Comparison of ENCODE assay signal across 8 cellular contexts in the genomic region with DNA sequence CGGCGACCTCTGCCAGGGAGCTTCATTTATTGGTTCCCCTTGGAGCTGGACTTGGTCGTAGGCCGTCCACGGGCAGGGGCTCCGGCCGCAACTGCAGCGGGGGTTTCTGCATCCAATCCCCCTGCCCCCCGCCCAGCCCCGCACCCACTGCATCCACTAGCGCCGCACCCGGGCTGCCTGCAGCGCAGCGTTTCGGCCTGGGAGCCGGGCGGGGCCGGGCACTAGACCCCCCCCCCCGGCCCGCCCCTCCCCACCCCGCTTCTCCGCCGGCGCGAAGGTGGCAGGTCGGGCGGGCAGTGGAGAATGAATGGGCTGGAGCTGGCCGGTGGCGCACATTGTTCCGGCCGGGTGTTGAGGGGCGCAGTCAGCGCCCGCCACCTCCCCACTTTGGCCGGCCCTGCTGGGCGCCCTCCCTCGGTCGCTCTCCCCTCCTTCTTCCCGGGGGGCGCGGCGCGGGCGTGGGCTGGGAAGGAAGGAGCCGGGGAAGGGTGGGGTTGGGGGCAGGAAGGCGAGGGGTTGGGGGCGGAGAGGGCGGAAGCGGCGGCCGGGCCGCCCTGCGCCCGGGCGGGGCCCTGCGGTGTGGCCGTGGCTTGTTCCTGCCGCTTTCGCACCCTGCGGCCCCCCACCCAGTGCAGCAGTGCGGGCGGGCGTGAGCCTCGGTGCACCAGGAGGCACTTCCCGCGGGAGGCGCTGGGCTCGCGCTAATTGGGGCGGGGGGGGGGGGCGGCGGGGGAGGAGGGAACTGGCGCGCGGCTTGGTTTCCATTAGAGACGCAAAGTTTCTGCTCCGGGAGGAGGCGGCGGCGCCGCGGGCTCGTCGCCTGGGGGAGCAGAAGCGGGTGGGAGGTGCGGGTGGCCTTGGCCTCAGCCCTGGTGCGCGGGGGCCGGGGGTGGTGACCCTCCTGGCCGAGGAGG. TPM values are rescaled to one million over a fixed set of nuclear protein-coding genes. Genes with fewer than 3 reads are reported as not detected.
DNase-seq lines count a peak whose midpoint lies in the region; TF ChIP-seq lines count a peak whose summit lies in the region.

No MANE protein-coding gene starts in this region.

- H3K4me3 ChIP-seq in HEK293 (ENCODE audit: low read depth, low read length) = peak overlapping the region; percentile 98
- H3K4me3 ChIP-seq in lower leg skin (ENCODE audit: low read depth, poor library complexity, severe bottlenecking) = peak overlapping the region; percentile 89

- TF ChIP-seq CTCF in GM12873 (IDR thresholded peaks at IDR 0.05; ENCODE audit: insufficient read depth, low read depth, low read length, missing control alignments) (peak; percentile 3), HEK293 (tag by site-specific recombination; IDR thresholded peaks at IDR 0.05) (no peak), lower leg skin (IDR thresholded peaks at IDR 0.05) (no peak)

- intact Hi-C loops in lower leg skin (cut with DNase I; ENCODE audit: low total_unique reads) = no loop called here

- peak overlapping the region; percentile 82 for H3K27ac ChIP-seq in HEK293 (ENCODE audit: extremely low read depth, low read depth, low read length)

- CTCF ChIA-PET in HEK293 (lab: Yijun Ruan, JAX) = interaction anchor here (0.5 to 0.6 kb wide), 5 partner anchors 68 to 361 kb away, joined by 3 read pairs; no protein-coding TSS in a partner anchor

- POLR2A ChIA-PET in HEK293 (lab: Yijun Ruan, JAX) = interaction anchor here (0.6 to 2.4 kb wide), 14 partner anchors 9 to 1637 kb away, joined by 3 to 49 read pairs (median 4); a partner anchor contains a TSS

- peaks cover 20 to 31% of the 10 kb centered on the region in 2 experiments for H3K36me3 ChIP-seq in HEK293 (ENCODE audit: control insufficient read depth in 2 of 2, insufficient read depth in 1 of 2, low read length in 2 of 2)

- TF ChIP-seq POLR2A in lower leg skin (IDR thresholded peaks at IDR 0.05) = no peak

- H3K9me3 ChIP-seq in HEK293 (ENCODE audit: control insufficient read depth, insufficient read depth, low read depth, low read length) = no peaks in the 10 kb centered on the region

- peaks cover 8% of the 10 kb centered on the region; the same call in 1 of the 2 replicates for H3K4me1 ChIP-seq in HEK293 (ENCODE audit: control insufficient read depth, insufficient read depth, low read length)

- DNase-seq in NCI-H1092 (lab: John Stamatoyannopoulos, UW) (peak; percentile 18), dermis blood vessel endothelial cell (peak; percentile 64), lower leg skin (ENCODE audit: low spot score in 2 of 2) (peak; percentile 31 to 92), DMS114 treated with DMSO at 0.1 percent for 48 hours (lab: John Stamatoyannopoulos, UW; ENCODE audit: unreplicated experiment) (no peak)
- peak; percentile 57 for DNase-seq in activated CD4-positive, alpha-beta T cell treated with anti-CD3 and anti-CD28 coated beads, Interleukin-2, amount 50 U/mL, for 1 hour
- peak in 2 of 3 donors; percentile 34 to 36 for DNase-seq in stimulated activated CD4-positive, alpha-beta T cell treated with anti-CD3 and anti-CD28 coated beads, TNF-alpha, amount 100 ng/mL, for 1 hour (ENCODE audit: low read depth in 3 of 3, low spot score in 1 of 3)

- WGBS in lower leg skin, 2 donors = 0% methylated on average over 9 to 58 of the region's 91 CpGs

TF ChIP-seq in HEK293, 187 proteins besides CTCF, POLR2A, EP300 and RAD21 (continues in another document):
- TF ChIP-seq, protein P1, sequence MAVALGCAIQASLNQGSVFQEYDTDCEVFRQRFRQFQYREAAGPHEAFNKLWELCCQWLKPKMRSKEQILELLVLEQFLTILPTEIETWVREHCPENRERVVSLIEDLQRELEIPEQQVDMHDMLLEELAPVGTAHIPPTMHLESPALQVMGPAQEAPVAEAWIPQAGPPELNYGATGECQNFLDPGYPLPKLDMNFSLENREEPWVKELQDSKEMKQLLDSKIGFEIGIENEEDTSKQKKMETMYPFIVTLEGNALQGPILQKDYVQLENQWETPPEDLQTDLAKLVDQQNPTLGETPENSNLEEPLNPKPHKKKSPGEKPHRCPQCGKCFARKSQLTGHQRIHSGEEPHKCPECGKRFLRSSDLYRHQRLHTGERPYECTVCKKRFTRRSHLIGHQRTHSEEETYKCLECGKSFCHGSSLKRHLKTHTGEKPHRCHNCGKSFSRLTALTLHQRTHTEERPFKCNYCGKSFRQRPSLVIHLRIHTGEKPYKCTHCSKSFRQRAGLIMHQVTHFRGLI (tag by site-specific recombination; IDR thresholded peaks at IDR 0.05) = peak; percentile 57
- TF ChIP-seq PRDM1 (tag by site-specific recombination; IDR thresholded peaks at IDR 0.05) (no peak), SP2 (tag by site-specific recombination; IDR thresholded peaks at IDR 0.05) (peak; percentile 71), ZNF561 (tag by site-specific recombination; IDR thresholded peaks at IDR 0.05; ENCODE audit: borderline replicate concordance) (no peak), ZNF530 (tag by site-specific recombination; IDR thresholded peaks at IDR 0.05; ENCODE audit: low read depth) (no peak), ZNF701 (tag by site-specific recombination; IDR thresholded peaks at IDR 0.05) (no peak), GLIS1 (tag by site-specific recombination; IDR thresholded peaks at IDR 0.05) (peak; percentile 16; the same call in 1 of the 2 replicates), ZNF76 (tag by site-specific recombination; IDR thresholded peaks at IDR 0.05; ENCODE audit: borderline replicate concordance, low read depth) (0 out of 2 replicates have a peak, but pooled peaks have one; percentile 4), KLF9 (tag by site-specific recombination; IDR thresholded peaks at IDR 0.05; ENCODE audit: low read depth) (peak; percentile 55; the same call in 1 of the 2 replicates), KLF1 (tag by site-specific recombination; IDR thresholded peaks at IDR 0.05) (peak; percentile 78), ZNF423 (tag by site-specific recombination; IDR thresholded peaks at IDR 0.05) (peak; percentile 33), KLF8 (tag by site-specific recombination; IDR thresholded peaks at IDR 0.05) (peak; percentile 59; the same call in 1 of the 2 replicates)
- TF ChIP-seq, protein P2, sequence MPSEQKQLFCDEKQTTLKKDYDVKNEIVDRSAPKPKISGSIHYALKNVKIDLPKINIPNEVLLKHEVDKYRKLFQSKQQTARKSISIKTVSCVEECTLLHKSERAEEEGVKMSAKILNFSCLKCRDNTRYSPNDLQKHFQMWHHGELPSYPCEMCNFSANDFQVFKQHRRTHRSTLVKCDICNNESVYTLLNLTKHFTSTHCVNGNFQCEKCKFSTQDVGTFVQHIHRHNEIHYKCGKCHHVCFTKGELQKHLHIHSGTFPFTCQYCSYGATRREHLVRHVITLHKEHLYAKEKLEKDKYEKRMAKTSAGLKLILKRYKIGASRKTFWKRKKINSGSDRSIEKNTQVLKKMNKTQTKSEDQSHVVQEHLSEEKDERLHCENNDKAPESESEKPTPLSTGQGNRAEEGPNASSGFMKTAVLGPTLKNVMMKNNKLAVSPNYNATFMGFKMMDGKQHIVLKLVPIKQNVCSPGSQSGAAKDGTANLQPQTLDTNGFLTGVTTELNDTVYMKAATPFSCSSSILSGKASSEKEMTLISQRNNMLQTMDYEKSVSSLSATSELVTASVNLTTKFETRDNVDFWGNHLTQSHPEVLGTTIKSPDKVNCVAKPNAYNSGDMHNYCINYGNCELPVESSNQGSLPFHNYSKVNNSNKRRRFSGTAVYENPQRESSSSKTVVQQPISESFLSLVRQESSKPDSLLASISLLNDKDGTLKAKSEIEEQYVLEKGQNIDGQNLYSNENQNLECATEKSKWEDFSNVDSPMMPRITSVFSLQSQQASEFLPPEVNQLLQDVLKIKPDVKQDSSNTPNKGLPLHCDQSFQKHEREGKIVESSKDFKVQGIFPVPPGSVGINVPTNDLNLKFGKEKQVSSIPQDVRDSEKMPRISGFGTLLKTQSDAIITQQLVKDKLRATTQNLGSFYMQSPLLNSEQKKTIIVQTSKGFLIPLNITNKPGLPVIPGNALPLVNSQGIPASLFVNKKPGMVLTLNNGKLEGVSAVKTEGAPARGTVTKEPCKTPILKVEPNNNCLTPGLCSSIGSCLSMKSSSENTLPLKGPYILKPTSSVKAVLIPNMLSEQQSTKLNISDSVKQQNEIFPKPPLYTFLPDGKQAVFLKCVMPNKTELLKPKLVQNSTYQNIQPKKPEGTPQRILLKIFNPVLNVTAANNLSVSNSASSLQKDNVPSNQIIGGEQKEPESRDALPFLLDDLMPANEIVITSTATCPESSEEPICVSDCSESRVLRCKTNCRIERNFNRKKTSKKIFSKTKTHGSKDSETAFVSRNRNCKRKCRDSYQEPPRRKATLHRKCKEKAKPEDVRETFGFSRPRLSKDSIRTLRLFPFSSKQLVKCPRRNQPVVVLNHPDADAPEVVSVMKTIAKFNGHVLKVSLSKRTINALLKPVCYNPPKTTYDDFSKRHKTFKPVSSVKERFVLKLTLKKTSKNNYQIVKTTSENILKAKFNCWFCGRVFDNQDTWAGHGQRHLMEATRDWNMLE (tag by site-specific recombination; conservative IDR thresholded peaks at IDR 0.05; ENCODE audit: low read depth) = no peak
- TF ChIP-seq, protein P3, sequence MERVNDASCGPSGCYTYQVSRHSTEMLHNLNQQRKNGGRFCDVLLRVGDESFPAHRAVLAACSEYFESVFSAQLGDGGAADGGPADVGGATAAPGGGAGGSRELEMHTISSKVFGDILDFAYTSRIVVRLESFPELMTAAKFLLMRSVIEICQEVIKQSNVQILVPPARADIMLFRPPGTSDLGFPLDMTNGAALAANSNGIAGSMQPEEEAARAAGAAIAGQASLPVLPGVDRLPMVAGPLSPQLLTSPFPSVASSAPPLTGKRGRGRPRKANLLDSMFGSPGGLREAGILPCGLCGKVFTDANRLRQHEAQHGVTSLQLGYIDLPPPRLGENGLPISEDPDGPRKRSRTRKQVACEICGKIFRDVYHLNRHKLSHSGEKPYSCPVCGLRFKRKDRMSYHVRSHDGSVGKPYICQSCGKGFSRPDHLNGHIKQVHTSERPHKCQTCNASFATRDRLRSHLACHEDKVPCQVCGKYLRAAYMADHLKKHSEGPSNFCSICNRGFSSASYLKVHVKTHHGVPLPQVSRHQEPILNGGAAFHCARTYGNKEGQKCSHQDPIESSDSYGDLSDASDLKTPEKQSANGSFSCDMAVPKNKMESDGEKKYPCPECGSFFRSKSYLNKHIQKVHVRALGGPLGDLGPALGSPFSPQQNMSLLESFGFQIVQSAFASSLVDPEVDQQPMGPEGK (tag by site-specific recombination; IDR thresholded peaks at IDR 0.05) = 0 out of 2 replicates have a peak, but pooled peaks have one; percentile 4

RNA-seq across cellular contexts. Expression of a gene that starts 0.8 kb away (rescaled TPM):
- total RNA-seq in dermis blood vessel endothelial cell = 551 and 736 TPM in 2 replicates
- 100 to 1,000 TPM; 106 to 240 (median 182) TPM for total RNA-seq in lower leg skin
